ENCODE assay signal across 8 cellular contexts in the genomic region with DNA sequence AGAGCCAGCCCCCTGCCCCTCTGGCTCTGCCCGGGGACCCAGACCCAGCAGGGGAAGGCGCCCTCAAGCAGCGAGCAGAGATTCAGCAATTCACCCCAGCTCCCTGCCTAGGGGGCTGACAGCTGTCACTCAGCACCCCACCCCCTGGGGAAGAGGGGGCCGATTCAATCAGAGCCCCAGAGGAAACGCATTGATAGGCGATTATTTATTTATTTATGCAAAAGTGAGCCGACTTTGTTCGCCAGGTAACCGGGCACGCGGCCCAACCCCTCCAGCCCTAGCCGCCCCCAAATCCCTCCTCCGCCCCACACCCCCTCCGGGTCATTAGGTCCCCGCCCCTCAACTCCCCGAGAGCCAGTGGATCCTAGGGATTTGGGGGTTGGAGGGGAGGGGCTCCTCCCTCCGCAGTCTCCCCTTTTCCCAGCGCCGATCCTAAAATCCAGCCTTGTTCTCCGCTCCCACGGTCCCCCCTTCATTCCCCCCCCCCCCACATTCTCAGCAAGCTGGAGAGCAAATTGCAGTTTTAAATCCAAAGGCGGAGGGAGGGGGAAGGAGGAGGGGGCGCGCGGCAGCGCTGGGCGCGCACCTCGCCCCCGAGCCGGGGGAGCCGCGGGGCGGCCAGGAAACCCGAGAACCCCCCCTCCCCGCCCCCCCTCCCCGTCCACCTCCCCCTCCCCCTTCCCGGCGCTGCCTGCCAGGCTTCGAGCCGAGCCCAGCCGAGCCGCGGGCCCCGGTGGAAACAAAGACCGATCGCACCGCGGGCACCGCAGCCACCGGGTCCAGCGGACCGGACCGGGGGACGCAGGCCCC. TPM values are rescaled to one million over a fixed set of nuclear protein-coding genes. Genes with fewer than 3 reads are reported as not detected.
DNase-seq lines count a peak whose midpoint lies in the region; ATAC-seq and TF ChIP-seq lines count a peak whose summit lies in the region.

No MANE protein-coding gene starts in this region.

- no peaks in the 10 kb centered on the region for H3K36me3 ChIP-seq in thyroid gland

- no peak for TF ChIP-seq POLR2A in lower leg skin (IDR thresholded peaks at IDR 0.05)
- TF ChIP-seq POLR2A in thyroid gland (IDR thresholded peaks at IDR 0.05), result peak in 1 of 2 donors; percentile 3

- no peaks in the 10 kb centered on the region for H3K27me3 ChIP-seq in thyroid gland

- ATAC-seq in GM18858 (IDR thresholded peaks at IDR 0.05; ENCODE audit: unreplicated experiment), result no peak

- peak; percentile 39 for DNase-seq in stimulated activated CD4-positive, alpha-beta T cell treated with anti-CD3 and anti-CD28 coated beads, Interleukin-4, amount 100 ng/mL, for 1 hour
- DNase-seq in stimulated activated CD4-positive, alpha-beta T cell treated with anti-CD3 and anti-CD28 coated beads, Interleukin-1b, Interleukin-23, amount 100 ng/mL, for 48 hours, result no peak
- DNase-seq in T-helper 1 cell, result peak in 3 of 5 donors; percentile 36 to 49 (median 38)
- DNase-seq in dermis blood vessel endothelial cell, result peak; percentile 61
- DNase-seq in lower leg skin (ENCODE audit: low spot score in 2 of 2), result peak in 1 of 2 donors; percentile 92
- DNase-seq in thyroid gland, result peak; percentile 71 to 74
- DNase-seq in HPDE6-E6E7 (ENCODE audit: extremely low spot score), result no peak

- H3K4me3 ChIP-seq in lower leg skin (ENCODE audit: low read depth, poor library complexity, severe bottlenecking) (peak overlapping the region; percentile 90), thyroid gland (replicated peaks in 1 of 3) (peak overlapping the region; percentile 72 to 95 (median 88))

- 1% methylated on average over 22 to 23 of the region's 55 CpGs for WGBS in lower leg skin, 2 donors
- WGBS in thyroid gland, 2 donors, result 0 to 1% methylated on average over 15 to 23 of the region's 55 CpGs

- TF ChIP-seq CTCF in lower leg skin (IDR thresholded peaks at IDR 0.05) (no peak), thyroid gland (IDR thresholded peaks at IDR 0.05) (no peak)

- H3K4me1 ChIP-seq in thyroid gland, result peaks cover 51 to 57% of the 10 kb centered on the region in 2 donors

- H3K9me3 ChIP-seq in thyroid gland, result no peaks in the 10 kb centered on the region

- H3K27ac ChIP-seq in thyroid gland, result peak overlapping the region; percentile 96 to 98 (median 97)

- intact Hi-C loops in lower leg skin (cut with DNase I; ENCODE audit: low total_unique reads), result loop anchor here (5.0 to 10.0 kb wide), 2 partner anchors 45 to 308 kb away; no protein-coding TSS in a partner anchor
- intact Hi-C loops in thyroid gland (cut with DNase I), result no loop called here

RNA-seq across cellular contexts. Expression of gene AHDC1, which starts 1.2 kb away (rescaled TPM):
- 7.1 and 16.0 TPM in 2 replicates for total RNA-seq in dermis blood vessel endothelial cell
- 10 to 100 TPM; 37.7 to 63.0 (median 52.5) TPM for total RNA-seq in lower leg skin
- total RNA-seq in thyroid gland, result 10 to 100 TPM; 25.5 to 91.4 (median 47.8) TPM

RNA-seq across cellular contexts. Expression of gene FGR, which starts 32.3 kb away (rescaled TPM):
- total RNA-seq in dermis blood vessel endothelial cell (0.74 and 1.2 TPM in 2 replicates), lower leg skin (1 to 10 TPM; 4.3 to 9.8 (median 5.2) TPM), thyroid gland (1 to 10 TPM; 4.6 to 7.1 (median 6.4) TPM)

Comparison
In these comparisons a context has a peak if more than half of its experiments do, and no peak if none do; other contexts are left out.
1. DNase-seq: peak in stimulated activated CD4-positive, alpha-beta T cell treated with anti-CD3 and anti-CD28 coated beads, Interleukin-4, amount 100 ng/mL, for 1 hour (single experiment), T-helper 1 cell (3 of 5), dermis blood vessel endothelial cell (single experiment) and thyroid gland (2 of 2); none in stimulated activated CD4-positive, alpha-beta T cell treated with anti-CD3 and anti-CD28 coated beads, Interleukin-1b, Interleukin-23, amount 100 ng/mL, for 48 hours (single experiment) and HPDE6-E6E7 (single experiment).